In genomic region chr1:229855999-229856650, GRCh38 we compare ENCODE assay signal across 8 cellular contexts.
A peak's percentile ranks its signal among the peaks of the same experiment; 100 is the strongest.
DNase-seq lines count a peak whose midpoint lies in the region; ATAC-seq, FAIRE-seq and TF ChIP-seq lines count a peak whose summit lies in the region.

No MANE protein-coding gene starts in this region.

- no peaks in the 10 kb centered on the region for H3K9me3 ChIP-seq in CD4-positive, CD25-positive, alpha-beta regulatory T cell (ENCODE audit: control insufficient read depth in 2 of 2, low read length in 2 of 2)
- H3K9me3 ChIP-seq in breast epithelium, result no peaks in the 10 kb centered on the region

- peaks cover 0 to 7% (median 1%) of the 10 kb centered on the region in 4 donors for H3K4me1 Mint-ChIP-seq in CD4-positive, CD25-positive, alpha-beta regulatory T cell

- peak overlapping the region; percentile 27 to 84 (median 55) for H3K4me3 Mint-ChIP-seq in CD4-positive, CD25-positive, alpha-beta regulatory T cell

- no peak for TF ChIP-seq CTCF in breast epithelium (IDR thresholded peaks at IDR 0.05)
- TF ChIP-seq CTCF in D721Med (IDR thresholded peaks at IDR 0.05; ENCODE audit: insufficient read depth, missing control alignments), result no peak

- H3K9me3 Mint-ChIP-seq in CD4-positive, CD25-positive, alpha-beta regulatory T cell, result peaks cover 0 to 1% (median 0%) of the 10 kb centered on the region in 7 donors

- TF ChIP-seq POLR2A in breast epithelium (IDR thresholded peaks at IDR 0.05), result no peak

- intact Hi-C loops in breast epithelium (cut with DNase I; ENCODE audit: low total_unique reads), result no loop called here

- no peaks in the 10 kb centered on the region for H3K27me3 ChIP-seq in CD4-positive, CD25-positive, alpha-beta regulatory T cell (ENCODE audit: control insufficient read depth, insufficient read depth, low read length)
- no peaks in the 10 kb centered on the region for H3K27me3 ChIP-seq in breast epithelium

- FAIRE-seq in D721Med (lab: Jason Lieb, UNC), result no peak

- no peaks in the 10 kb centered on the region for H3K36me3 ChIP-seq in CD4-positive, CD25-positive, alpha-beta regulatory T cell (ENCODE audit: control insufficient read depth, insufficient read depth, low read length)
- H3K36me3 ChIP-seq in breast epithelium, result no peaks in the 10 kb centered on the region

- H3K27ac Mint-ChIP-seq in CD4-positive, CD25-positive, alpha-beta regulatory T cell, result peak overlapping the region in 1 of 3 donors; percentile 78

- peaks cover 5% of the 10 kb centered on the region for H3K27me3 Mint-ChIP-seq in CD4-positive, CD25-positive, alpha-beta regulatory T cell

- H3K4me3 ChIP-seq in CD4-positive, CD25-positive, alpha-beta regulatory T cell (ENCODE audit: low read depth, low read length), result peak overlapping the region; percentile 31
- H3K4me3 ChIP-seq in breast epithelium, result peak overlapping the region in 1 of 3 donors; percentile 4

- H3K36me3 Mint-ChIP-seq in CD4-positive, CD25-positive, alpha-beta regulatory T cell, result no peaks in the 10 kb centered on the region

- H3K4me1 ChIP-seq in CD4-positive, CD25-positive, alpha-beta regulatory T cell (ENCODE audit: control insufficient read depth, insufficient read depth, low read length, poor library complexity, severe bottlenecking), result peaks cover 4% of the 10 kb centered on the region
- no peaks in the 10 kb centered on the region for H3K4me1 ChIP-seq in breast epithelium

- ATAC-seq in CD4-positive, CD25-positive, alpha-beta regulatory T cell (ENCODE audit: low read depth in 2 of 2), result peak; percentile 56 to 66
- ATAC-seq in GM19025 (IDR thresholded peaks at IDR 0.05; ENCODE audit: low read depth, unreplicated experiment) (peak; percentile 98), HG03060 (IDR thresholded peaks at IDR 0.05; ENCODE audit: low read depth, unreplicated experiment) (peak; percentile 79)

- peak in 1 of 3 donors; percentile 58 for DNase-seq in CD4-positive, CD25-positive, alpha-beta regulatory T cell
- DNase-seq in SHP77 (lab: John Stamatoyannopoulos, UW) (peak; percentile 70 to 72), iPS-NIHi7 (ENCODE audit: extremely low spot score) (peak; percentile 33), HPDE6-E6E7 (ENCODE audit: extremely low spot score) (no peak), breast epithelium (ENCODE audit: low spot score in 2 of 2) (no peak), D721Med (ENCODE audit: insufficient read length, low spot score) (no peak)

- no peak overlapping the region for H3K27ac ChIP-seq in CD4-positive, CD25-positive, alpha-beta regulatory T cell (ENCODE audit: insufficient read depth, low read length, poor library complexity, severe bottlenecking)
- no peak overlapping the region for H3K27ac ChIP-seq in breast epithelium

Comparison
In these comparisons a context has a peak if more than half of its experiments do, and no peak if none do; other contexts are left out.
1. DNase-seq: peak in SHP77 (2 of 2) and iPS-NIHi7 (single experiment); none in HPDE6-E6E7 (single experiment), breast epithelium (0 of 2) and D721Med (single experiment).
2. Peak in every context shown above with its lines, with median percentiles within 50 percentile points of each other: ATAC-seq.